In genomic region chr15:23482228-23482627, GRCh38 we compare ENCODE assay signal across 12 cellular contexts. TPM values are rescaled to one million over a fixed set of nuclear protein-coding genes. Genes with fewer than 3 reads are reported as not detected.
"Had no signal": no experiment of that assay in that cellular context is flagged by ENCODE, and none has a peak within 500 bp of the region (broad histone marks: within the 10 kb centered on the region; RNA-seq: fewer than 3 reads in every experiment).

No MANE protein-coding gene starts in this region.

- H3K27ac ChIP-seq: GM23248, HL-60 had no signal

- H3K9ac ChIP-seq: GM23248 had no signal

- FAIRE-seq: HepG2 had no signal

- H3K4me1 ChIP-seq: HAP-1 had no signal

- DNase-seq: GM23248, GOT3, H7, HFFc6, KBM-7 had no signal

- H2AFZ ChIP-seq: GM23248 had no signal

- H3K36me3 ChIP-seq: HAP-1 had no signal

- ATAC-seq: HCT116, HepG2 had no signal

- H3K9me3 ChIP-seq: HAP-1 had no signal

- H3K4me3 ChIP-seq: GM23248, HAP-1 had no signal

RNA-seq across cellular contexts. Expression of gene GOLGA6L2, which starts 35.2 kb away (rescaled TPM):
- total RNA-seq: GM23248, H4, H7, HepG2, HFFc6, HT1080 had no signal
- polyA plus RNA-seq: GM23248, HepG2, IgD-negative memory B cell had no signal
